ENCODE assay signal across 1 cellular context in genomic region chr20:31879143-31879987, GRCh38.
TF ChIP-seq lines count a peak whose summit lies in the region.

No MANE protein-coding gene starts in this region.

TF ChIP-seq in GM12878, 131 proteins besides CTCF, POLR2A, EP300 and RAD21 (continued from another document):
- TF ChIP-seq CUX1 (IDR thresholded peaks at IDR 0.05; ENCODE audit: insufficient replicate concordance, low read depth, low read length) = no peak
- no peak for TF ChIP-seq KDM1A (IDR thresholded peaks at IDR 0.05; ENCODE audit: borderline replicate concordance)
- TF ChIP-seq IKZF2 (IDR thresholded peaks at IDR 0.05) = no peak
- TF ChIP-seq CBFB (IDR thresholded peaks at IDR 0.05; ENCODE audit: low read depth) = no peak
- no peak for TF ChIP-seq RCOR1 (conservative IDR thresholded peaks at IDR 0.05; ENCODE audit: low read depth, low read length)
- TF ChIP-seq PRDM15 (CRISPR knock-in tag; IDR thresholded peaks at IDR 0.05) = no peak
